ENCODE assay signal across 25 cellular contexts in genomic region chr2:197620113-197620512, GRCh38. TPM values are rescaled to one million over a fixed set of nuclear protein-coding genes. Genes with fewer than 3 reads are reported as not detected.
"Had no signal": no experiment of that assay in that cellular context is flagged by ENCODE, and none has a peak within 500 bp of the region (broad histone marks: within the 10 kb centered on the region; RNA-seq: fewer than 3 reads in every experiment).

No MANE protein-coding gene starts in this region.

- DNase-seq: activated CD4-positive, alpha-beta T cell treated with anti-CD3 and anti-CD28 coated beads, Interleukin-2, amount 10 ng/mL, durations not matched to agents 24 days and 14 days; activated CD4-positive, alpha-beta T cell treated with anti-CD3 and anti-CD28 coated beads, Interleukin-2, amount 50 U/mL, for 48 hours; activated CD4-positive, CD25-positive, alpha-beta regulatory T cell treated with anti-CD3 and anti-CD28 coated beads, Interleukin-2, amount 50 U/mL, for 72 hours; activated CD8-positive, alpha-beta memory T cell treated with anti-CD3 and anti-CD28 coated beads for 24 hours; activated gamma-delta T cell; activated naive CD4-positive, alpha-beta T cell treated with anti-CD3 and anti-CD28 coated beads for 36 hours; activated T-cell treated with anti-CD3 and anti-CD28 coated beads, Interleukin-2, amount 50 U/mL, for 48 hours; amygdala; Karpas-422; MM.1S; NCI-H1105 treated with DMSO at 0.1 percent for 48 hours; NCI-H1436 treated with DMSO at 0.1 percent for 48 hours; NCI-H187; NCI-H2081; NCI-H510A treated with DMSO at 0.1 percent for 48 hours; NK-92 treated with Interleukin-12 subunit alpha and Interleukin-12 subunit beta, amount 100 ng/mL, for 24 hours; OCI-M1; Right ventricle myocardium superior; RPMI8226; SW 1271 had no signal

- H3K4me1 ChIP-seq: SJSA1 had no signal

- H3K27me3 ChIP-seq: SJSA1 had no signal

- ATAC-seq: activated T-helper 17 cell treated with anti-CD3 and anti-CD28 coated beads, Interleukin-2, amount 50 U/mL, for 72 hours; K562; Panc1; SK-N-SH treated with all-trans-retinoic acid at 6 μM for 48 hours had no signal

- H3K27ac ChIP-seq: SJSA1 had no signal

- H3K36me3 ChIP-seq: SJSA1 had no signal

- H3K9me3 ChIP-seq: SJSA1 had no signal

- H3K4me3 ChIP-seq: K562, SJSA1 had no signal

RNA-seq across cellular contexts. Expression of gene RFTN2, which starts 55.3 kb away (rescaled TPM):
- total RNA-seq: activated CD4-positive, alpha-beta T cell treated with anti-CD3 and anti-CD28 coated beads, Interleukin-2, amount 10 ng/mL, durations not matched to agents 24 days and 14 days; activated naive CD4-positive, alpha-beta T cell treated with anti-CD3 and anti-CD28 coated beads for 36 hours had no signal
